ENCODE assay signal across 28 cellular contexts in the genomic region with DNA sequence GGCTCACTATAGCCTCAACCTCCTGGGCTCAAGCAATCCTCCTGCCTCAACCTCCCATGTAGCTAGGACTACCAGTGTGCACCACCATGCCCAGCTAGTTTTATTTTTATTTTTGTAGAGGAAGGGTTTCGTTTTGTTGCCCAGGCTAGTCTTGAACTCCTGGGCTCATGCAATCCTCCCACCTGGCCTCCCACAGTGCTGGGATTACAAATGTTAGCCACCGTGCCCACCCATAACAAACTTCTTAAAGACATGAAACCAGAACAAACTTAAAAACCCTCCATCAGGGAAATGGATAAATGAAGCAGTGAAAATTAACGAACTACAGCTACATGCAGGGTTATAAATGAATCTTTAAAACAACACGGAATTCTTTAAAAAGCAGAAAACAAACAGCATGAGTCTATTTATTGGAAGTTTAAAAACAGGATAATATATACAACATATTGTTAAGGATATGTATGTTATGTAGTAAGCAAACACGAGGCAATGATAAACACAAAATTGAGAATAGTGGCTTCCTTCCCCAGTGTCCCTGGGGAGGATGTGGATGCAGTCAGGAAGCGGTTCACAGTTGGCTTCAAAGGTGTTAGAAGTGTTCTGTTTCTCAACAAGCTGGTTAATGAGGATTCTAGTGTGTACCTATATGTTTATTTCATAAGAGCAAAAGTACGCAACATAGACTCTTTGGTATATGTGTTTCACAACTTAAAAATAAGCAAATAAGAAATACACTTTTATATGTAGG.
"Had no signal": no experiment of that assay in that cellular context is flagged by ENCODE, and none has a peak within 500 bp of the region (broad histone marks: within the 10 kb centered on the region; RNA-seq: fewer than 3 reads in every experiment).

No MANE protein-coding gene starts in this region.

- H3K9me3 Mint-ChIP-seq: activated CD4-positive, alpha-beta T cell treated with anti-CD3 and anti-CD28 coated beads, Interleukin-2, amount 10 ng/mL, durations not matched to agents 24 days and 14 days; activated naive CD4-positive, alpha-beta T cell treated with anti-CD3 and anti-CD28 coated beads, Interleukin-2, amount 50 U/mL, for 24 hours; activated T-cell treated with anti-CD3 and anti-CD28 coated beads, Interleukin-2, amount 50 U/mL, for 24 hours; activated T-helper 2 cell treated with anti-CD3 and anti-CD28 coated beads, Interferon-gamma antibody, Interleukin-2, Interleukin-4, amounts not matched to agents 10 μg/mL and 5 μg/mL and 100 μg/mL, durations not matched to agents 14 hours and 24 hours and 36 hours; T-helper 1 cell treated with Interleukin-12 subunit alpha and Interleukin-12 subunit beta and Interleukin-4 antibody, amounts not matched to agents 30 μg/mL and 1 μg/mL, for 36 hours; T-helper 2 cell treated with Interferon-gamma antibody and Interleukin-4, amounts not matched to agents 5 μg/mL and 100 μg/mL, for 36 hours had no signal

- H3K27ac Mint-ChIP-seq: activated CD4-positive, alpha-beta T cell treated with anti-CD3 and anti-CD28 coated beads, Interleukin-2, amount 10 ng/mL, durations not matched to agents 24 days and 14 days; activated CD8-positive, alpha-beta T cell treated with anti-CD3 and anti-CD28 coated beads for 36 hours; activated naive CD4-positive, alpha-beta T cell treated with anti-CD3 and anti-CD28 coated beads, Interleukin-2, amount 50 U/mL, for 24 hours; activated naive CD8-positive, alpha-beta T cell treated with anti-CD3 and anti-CD28 coated beads, Interleukin-2, amount 10 ng/mL, durations not matched to agents 7 days and 5 days; activated T-cell treated with anti-CD3 and anti-CD28 coated beads, Interleukin-2, amount 50 U/mL, for 24 hours; activated T-helper 2 cell treated with anti-CD3 and anti-CD28 coated beads, Interferon-gamma antibody, Interleukin-2, Interleukin-4, amounts not matched to agents 10 μg/mL and 5 μg/mL and 100 μg/mL, durations not matched to agents 14 hours and 24 hours and 36 hours; T-helper 1 cell treated with Interleukin-12 subunit alpha and Interleukin-12 subunit beta and Interleukin-4 antibody, amounts not matched to agents 30 μg/mL and 1 μg/mL, for 36 hours; T-helper 2 cell treated with Interferon-gamma antibody and Interleukin-4, amounts not matched to agents 5 μg/mL and 100 μg/mL, for 36 hours had no signal

- H3K4me3 Mint-ChIP-seq: activated CD4-positive, alpha-beta T cell treated with anti-CD3 and anti-CD28 coated beads, Interleukin-2, amount 10 ng/mL, durations not matched to agents 24 days and 14 days; activated CD8-positive, alpha-beta T cell treated with anti-CD3 and anti-CD28 coated beads for 36 hours; activated naive CD4-positive, alpha-beta T cell treated with anti-CD3 and anti-CD28 coated beads, Interleukin-2, amount 50 U/mL, for 24 hours; activated naive CD8-positive, alpha-beta T cell treated with anti-CD3 and anti-CD28 coated beads, Interleukin-2, amount 10 ng/mL, durations not matched to agents 7 days and 5 days; activated T-cell treated with anti-CD3 and anti-CD28 coated beads, Interleukin-2, amount 50 U/mL, for 24 hours; central memory CD8-positive, alpha-beta T cell; T-helper 1 cell treated with Interleukin-12 subunit alpha and Interleukin-12 subunit beta and Interleukin-4 antibody, amounts not matched to agents 30 μg/mL and 1 μg/mL, for 36 hours; T-helper 2 cell treated with Interferon-gamma antibody and Interleukin-4, amounts not matched to agents 5 μg/mL and 100 μg/mL, for 36 hours had no signal

- H3K4me2 ChIP-seq: SK-N-SH had no signal

- H3K27me3 ChIP-seq: ascending aorta, colonic mucosa, SJSA1 had no signal

- DNase-seq: activated CD4-positive, alpha-beta T cell treated with anti-CD3 and anti-CD28 coated beads, Interleukin-2, amount 10 ng/mL, durations not matched to agents 24 days and 14 days; activated CD4-positive, alpha-beta T cell treated with anti-CD3 and anti-CD28 coated beads, Interleukin-2, amount 50 U/mL, for 4 hours; activated CD8-positive, alpha-beta T cell treated with anti-CD3 and anti-CD28 coated beads for 36 hours; activated gamma-delta T cell; activated naive CD4-positive, alpha-beta T cell treated with Interleukin-2 at 50 U/mL for 16 hours; activated naive CD8-positive, alpha-beta T cell treated with anti-CD3 and anti-CD28 coated beads, Interleukin-2, amount 10 ng/mL, durations not matched to agents 7 days and 5 days; activated T-cell treated with anti-CD3 and anti-CD28 coated beads, Interleukin-2, amount 50 U/mL, for 24 hours; amygdala; colonic mucosa; Kasumi-1; NCI-H1105; NCI-H1417 treated with DMSO at 0.1 percent for 48 hours; NCI-H187 treated with DMSO at 0.1 percent for 48 hours; NCI-H2081; NCI-H226; NCI-H446 treated with DMSO at 0.1 percent for 48 hours; NCI-H524; OCI-M1; SHP77; SK-N-SH had no signal

- H3K4me1 Mint-ChIP-seq: activated CD4-positive, alpha-beta T cell treated with anti-CD3 and anti-CD28 coated beads, Interleukin-2, amount 10 ng/mL, durations not matched to agents 24 days and 14 days; activated naive CD4-positive, alpha-beta T cell treated with anti-CD3 and anti-CD28 coated beads, Interleukin-2, amount 50 U/mL, for 24 hours; activated naive CD8-positive, alpha-beta T cell treated with anti-CD3 and anti-CD28 coated beads, Interleukin-2, amount 10 ng/mL, durations not matched to agents 7 days and 5 days; central memory CD8-positive, alpha-beta T cell had no signal

- ATAC-seq: activated CD8-positive, alpha-beta T cell treated with anti-CD3 and anti-CD28 coated beads for 36 hours had no signal

- H3K9me3 ChIP-seq: ascending aorta, colonic mucosa, SJSA1, SK-N-SH had no signal

- H3K4me1 ChIP-seq: ascending aorta, colonic mucosa, SJSA1 had no signal

- H3K9ac ChIP-seq: SK-N-SH had no signal

- H3K36me3 Mint-ChIP-seq: activated naive CD4-positive, alpha-beta T cell treated with anti-CD3 and anti-CD28 coated beads, Interleukin-2, amount 50 U/mL, for 24 hours; activated naive CD8-positive, alpha-beta T cell treated with anti-CD3 and anti-CD28 coated beads, Interleukin-2, amount 10 ng/mL, durations not matched to agents 7 days and 5 days had no signal

- H3K27me3 Mint-ChIP-seq: activated CD4-positive, alpha-beta T cell treated with anti-CD3 and anti-CD28 coated beads, Interleukin-2, amount 10 ng/mL, durations not matched to agents 24 days and 14 days had no signal

- H3K27ac ChIP-seq: ascending aorta, cardiac muscle cell, colonic mucosa, SJSA1 had no signal

- H3K4me3 ChIP-seq: ascending aorta, cardiac muscle cell, colonic mucosa, SJSA1 had no signal

- H3K36me3 ChIP-seq: ascending aorta, cardiac muscle cell, colonic mucosa, SJSA1 had no signal
